Comparison of ENCODE assay signal across 8 cellular contexts in genomic region chr12:107318554-107318803, GRCh38.
DNase-seq lines count a peak whose midpoint lies in the region; ATAC-seq, FAIRE-seq and TF ChIP-seq lines count a peak whose summit lies in the region.

No MANE protein-coding gene starts in this region.

- peaks cover 23% of the 10 kb centered on the region for H3K4me1 Mint-ChIP-seq in nephron progenitor cell

- POLR2A ChIA-PET in Panc1 (lab: Charles Lee), result no interaction called here

- peak overlapping the region in 9 of 11 experiments; percentile 46 to 76 (median 69); a peak in 18 of 22 replicates for H3K27ac ChIP-seq in BLaER1 treated with 17β-estradiol and CSF1 and Interleukin-3, amounts not matched to agents 10 nM and 100 nM
- no peak overlapping the region for H3K27ac ChIP-seq in Panc1 (ENCODE audit: low read length)

- no peak for DNase-seq in Panc1 (ENCODE audit: low read depth, low spot score)
- no peak for DNase-seq in epithelial cell of esophagus (ENCODE audit: low read depth)
- no peak for DNase-seq in nephron progenitor cell
- no peak for DNase-seq in D721Med (ENCODE audit: insufficient read length, low spot score)
- DNase-seq in NCI-H2081 (lab: John Stamatoyannopoulos, UW), result no peak

- H3K27me3 Mint-ChIP-seq in nephron progenitor cell (ENCODE audit: low read depth, poor library complexity), result peaks cover 85% of the 10 kb centered on the region

- peak overlapping the region; percentile 95 for H3K4me3 Mint-ChIP-seq in nephron progenitor cell

- CTCF ChIA-PET in Panc1 (lab: Charles Lee), result interaction anchor here (0.7 kb wide), 2 partner anchors 92 to 181 kb away, joined by 3 read pairs; no protein-coding TSS in a partner anchor

- peaks cover 22 to 38% (median 28%) of the 10 kb centered on the region in 11 experiments for H3K27me3 ChIP-seq in BLaER1 treated with 17β-estradiol and CSF1 and Interleukin-3, amounts not matched to agents 10 nM and 100 nM
- H3K27me3 ChIP-seq in Panc1 (ENCODE audit: control insufficient read depth, insufficient read depth, low read length), result peaks cover 28% of the 10 kb centered on the region

- ATAC-seq in Panc1 (no peak; the same call in 1 of the 2 replicates), GM18873 (IDR thresholded peaks at IDR 0.05; ENCODE audit: low FRiP score, unreplicated experiment) (no peak), HG03460 (IDR thresholded peaks at IDR 0.05; ENCODE audit: unreplicated experiment) (no peak)

- H3K27ac Mint-ChIP-seq in nephron progenitor cell, result no peak overlapping the region

- H3K36me3 Mint-ChIP-seq in nephron progenitor cell (ENCODE audit: low read depth), result no peaks in the 10 kb centered on the region

- H3K4me3 ChIP-seq in BLaER1 treated with 17β-estradiol and CSF1 and Interleukin-3, amounts not matched to agents 10 nM and 100 nM, result peak overlapping the region; percentile 61 to 91 (median 80)
- H3K4me3 ChIP-seq in Panc1 (ENCODE audit: low read depth in 2 of 2, low read length in 2 of 2), result peak overlapping the region; percentile 19 to 28
- peak overlapping the region; percentile 66 for H3K4me3 ChIP-seq in epithelial cell of esophagus (ENCODE audit: low read length)

- H3K36me3 ChIP-seq in BLaER1 treated with 17β-estradiol and CSF1 and Interleukin-3, amounts not matched to agents 10 nM and 100 nM, result no peaks in the 10 kb centered on the region
- no peaks in the 10 kb centered on the region for H3K36me3 ChIP-seq in Panc1 (ENCODE audit: control insufficient read depth, insufficient read depth, low read length)

- TF ChIP-seq CTCF in Panc1 (IDR thresholded peaks at IDR 0.05) (no peak), epithelial cell of esophagus (IDR thresholded peaks at IDR 0.05; ENCODE audit: insufficient read depth, low read depth, low read length, missing control alignments) (no peak), nephron progenitor cell (IDR thresholded peaks at IDR 0.05) (no peak), D721Med (IDR thresholded peaks at IDR 0.05; ENCODE audit: insufficient read depth, missing control alignments) (no peak)

- no peak for FAIRE-seq in D721Med (lab: Jason Lieb, UNC)

- no TSS peak for BruUV-seq in Panc1 (replicated peaks; lab: Mats Ljungman, UMichigan)

- H3K9me3 Mint-ChIP-seq in nephron progenitor cell, result no peaks in the 10 kb centered on the region

- peak overlapping the region; percentile 91 to 100 (median 99) for H3K4me2 ChIP-seq in BLaER1 treated with 17β-estradiol and CSF1 and Interleukin-3, amounts not matched to agents 10 nM and 100 nM

- in situ Hi-C loops in Panc1 (cut with HindIII; ENCODE audit: low pct_unique_long_range_greater_than_20kb, low sequenced_read_pairs), result no loop called here

- peaks cover 0 to 52% (median 39%) of the 10 kb centered on the region in 11 experiments; a peak in 18 of 22 replicates for H4K20me1 ChIP-seq in BLaER1 treated with 17β-estradiol and CSF1 and Interleukin-3, amounts not matched to agents 10 nM and 100 nM

- no peaks in the 10 kb centered on the region for H3K9me3 ChIP-seq in BLaER1 treated with 17β-estradiol and CSF1 and Interleukin-3, amounts not matched to agents 10 nM and 100 nM (replicated peaks in 1 of 11)
- H3K9me3 ChIP-seq in Panc1 (ENCODE audit: control insufficient read depth, insufficient read depth, low read depth, low read length), result no peaks in the 10 kb centered on the region

- intact Hi-C loops in Panc1 (cut with micrococcal nuclease; ENCODE audit: unreplicated experiment), result no loop called here

- peak overlapping the region; percentile 44 to 85 (median 80); a peak in 21 of 22 replicates for H3K9ac ChIP-seq in BLaER1 treated with 17β-estradiol and CSF1 and Interleukin-3, amounts not matched to agents 10 nM and 100 nM

- peaks cover 34 to 59% (median 42%) of the 10 kb centered on the region in 10 experiments for H3K4me1 ChIP-seq in BLaER1 treated with 17β-estradiol and CSF1 and Interleukin-3, amounts not matched to agents 10 nM and 100 nM
- no peaks in the 10 kb centered on the region; the same call in 1 of the 2 replicates for H3K4me1 ChIP-seq in Panc1 (ENCODE audit: control insufficient read depth, insufficient read depth, low read length)

Comparison
In these comparisons a context has a peak if more than half of its experiments do, and no peak if none do; other contexts are left out.
1. H3K4me3 ChIP-seq: peak in every context shown above with its lines; median percentile 80 in BLaER1 treated with 17β-estradiol and CSF1 and Interleukin-3, amounts not matched to agents 10 nM and 100 nM; 66 in epithelial cell of esophagus; 24 in Panc1.